In genomic region chr6:98605705-98606104, GRCh38 we compare ENCODE assay signal across 3 cellular contexts.
A peak's percentile ranks its signal among the peaks of the same experiment; 100 is the strongest.
TF ChIP-seq lines count a peak whose summit lies in the region.

No MANE protein-coding gene starts in this region.

TF ChIP-seq in HepG2, 621 proteins besides CTCF, POLR2A, EP300 and RAD21:
- TF ChIP-seq CENPX (CRISPR knock-in tag; IDR thresholded peaks at IDR 0.05) = no peak
- TF ChIP-seq, protein P1, sequence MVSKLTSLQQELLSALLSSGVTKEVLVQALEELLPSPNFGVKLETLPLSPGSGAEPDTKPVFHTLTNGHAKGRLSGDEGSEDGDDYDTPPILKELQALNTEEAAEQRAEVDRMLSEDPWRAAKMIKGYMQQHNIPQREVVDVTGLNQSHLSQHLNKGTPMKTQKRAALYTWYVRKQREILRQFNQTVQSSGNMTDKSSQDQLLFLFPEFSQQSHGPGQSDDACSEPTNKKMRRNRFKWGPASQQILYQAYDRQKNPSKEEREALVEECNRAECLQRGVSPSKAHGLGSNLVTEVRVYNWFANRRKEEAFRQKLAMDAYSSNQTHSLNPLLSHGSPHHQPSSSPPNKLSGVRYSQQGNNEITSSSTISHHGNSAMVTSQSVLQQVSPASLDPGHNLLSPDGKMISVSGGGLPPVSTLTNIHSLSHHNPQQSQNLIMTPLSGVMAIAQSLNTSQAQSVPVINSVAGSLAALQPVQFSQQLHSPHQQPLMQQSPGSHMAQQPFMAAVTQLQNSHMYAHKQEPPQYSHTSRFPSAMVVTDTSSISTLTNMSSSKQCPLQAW (CRISPR knock-in tag; IDR thresholded peaks at IDR 0.05) = no peak
- TF ChIP-seq SYNCRIP (IDR thresholded peaks at IDR 0.05; ENCODE audit: insufficient read depth, low read depth, low read length) = no peak
- TF ChIP-seq ZNF761 (CRISPR knock-in tag; conservative IDR thresholded peaks at IDR 0.05) = no peak
- no peak for TF ChIP-seq ATF7-NPFF (CRISPR knock-in tag; IDR thresholded peaks at IDR 0.05; ENCODE audit: low read depth)
- no peak for TF ChIP-seq WIZ (CRISPR knock-in tag; IDR thresholded peaks at IDR 0.05)
- TF ChIP-seq GATA4 (IDR thresholded peaks at IDR 0.05; ENCODE audit: borderline replicate concordance, low read depth) = no peak
- TF ChIP-seq ZNF747 (CRISPR knock-in tag; IDR thresholded peaks at IDR 0.05; ENCODE audit: borderline replicate concordance) = no peak
- no peak for TF ChIP-seq SMAD3 (CRISPR knock-in tag; IDR thresholded peaks at IDR 0.05)
- TF ChIP-seq SMC3 (IDR thresholded peaks at IDR 0.05; ENCODE audit: low read length) = no peak
- no peak for TF ChIP-seq MTA3 (CRISPR knock-in tag; IDR thresholded peaks at IDR 0.05)
- TF ChIP-seq HMG20A (CRISPR knock-in tag; IDR thresholded peaks at IDR 0.05; ENCODE audit: borderline replicate concordance) = no peak
- no peak for TF ChIP-seq MEIS1 (CRISPR knock-in tag; IDR thresholded peaks at IDR 0.05; ENCODE audit: borderline replicate concordance)
- TF ChIP-seq MAFF (IDR thresholded peaks at IDR 0.05; ENCODE audit: low read depth, low read length) = peak; percentile 65
- TF ChIP-seq MAFK (conservative IDR thresholded peaks at IDR 0.05 in 1 of 2, IDR thresholded peaks at IDR 0.05 in 1 of 2; ENCODE audit: low read length in 2 of 2) = peak; percentile 58 to 82
- no peak for TF ChIP-seq KLF16 (CRISPR knock-in tag; IDR thresholded peaks at IDR 0.05)

TF ChIP-seq in IMR-90, 13 proteins besides CTCF, POLR2A, EP300 and RAD21:
- peak; percentile 58 for TF ChIP-seq MAFK (IDR thresholded peaks at IDR 0.05; ENCODE audit: low read depth, low read length)
- TF ChIP-seq USF2 (IDR thresholded peaks at IDR 0.05; ENCODE audit: low read depth, low read length) = no peak

TF ChIP-seq in H1, 55 proteins besides CTCF, POLR2A, EP300 and RAD21:
- TF ChIP-seq MAFK (IDR thresholded peaks at IDR 0.05; ENCODE audit: low read depth, low read length) = 0 out of 2 replicates have a peak, but pooled peaks have one; percentile 30
- no peak for TF ChIP-seq POU5F1 (IDR thresholded peaks at IDR 0.05; ENCODE audit: low read depth, low read length)
